Comparison of ENCODE assay signal across 11 cellular contexts in the genomic region with DNA sequence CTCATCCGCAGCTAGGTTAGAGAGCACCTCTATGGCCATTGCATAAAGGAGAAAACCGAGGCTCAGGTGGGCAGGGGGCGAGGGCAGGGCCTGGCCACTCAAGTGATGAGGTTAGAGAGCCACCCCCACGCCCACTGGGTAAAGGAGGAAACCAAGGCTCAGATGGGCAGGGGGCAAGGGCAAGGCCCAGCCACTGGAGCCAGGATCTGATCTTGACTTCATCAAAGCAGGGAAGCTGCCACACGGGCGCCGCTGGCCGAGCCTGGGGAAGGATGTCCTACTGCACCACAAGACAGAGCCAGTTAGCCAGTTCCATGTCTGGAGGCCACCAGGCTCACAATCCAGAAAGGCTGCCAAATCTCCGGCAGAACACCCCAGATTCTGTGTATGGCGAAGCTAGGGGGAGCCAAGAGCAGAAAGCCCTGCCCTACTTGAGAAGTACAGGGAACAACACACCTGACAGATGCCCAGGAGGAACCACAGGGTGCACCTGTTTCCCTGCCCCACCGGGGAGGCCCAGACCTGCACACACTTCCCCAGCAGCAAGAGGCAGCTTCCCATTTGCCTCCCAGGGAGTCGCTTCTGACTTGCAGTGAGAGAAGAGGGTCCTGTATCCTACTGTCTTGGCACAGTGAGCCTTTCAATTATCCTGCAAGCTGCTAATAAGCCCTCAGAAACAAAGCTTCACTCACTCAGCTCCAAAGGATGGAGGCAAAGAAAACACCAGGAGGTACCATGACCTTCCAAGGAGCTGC.
A peak's percentile ranks its signal among the peaks of the same experiment; 100 is the strongest.
DNase-seq lines count a peak whose midpoint lies in the region; ATAC-seq and TF ChIP-seq lines count a peak whose summit lies in the region.
"Had no signal": no experiment of that assay in that cellular context is flagged by ENCODE, and none has a peak within 500 bp of the region (broad histone marks: within the 10 kb centered on the region; RNA-seq: fewer than 3 reads in every experiment).

No MANE protein-coding gene starts in this region.

- ATAC-seq in GM19395 (IDR thresholded peaks at IDR 0.05; ENCODE audit: unreplicated experiment), result peak; percentile 15
- no peak for ATAC-seq in activated B cell treated with CpG ODN at 0.5 μM for 24 hours (ENCODE audit: low read depth)

- no peaks in the 10 kb centered on the region for H3K27me3 ChIP-seq in BLaER1 treated with 17β-estradiol and CSF1 and Interleukin-3, amounts not matched to agents 10 nM and 100 nM
- no peaks in the 10 kb centered on the region for H3K27me3 ChIP-seq in esophagus muscularis mucosa

- peaks cover 77 to 100% (median 98%) of the 10 kb centered on the region in 10 experiments for H3K4me1 ChIP-seq in BLaER1 treated with 17β-estradiol and CSF1 and Interleukin-3, amounts not matched to agents 10 nM and 100 nM
- peaks cover 73 to 90% (median 77%) of the 10 kb centered on the region in 4 donors for H3K4me1 ChIP-seq in esophagus muscularis mucosa

- peaks cover 0 to 42% (median 0%) of the 10 kb centered on the region in 11 experiments; a peak in 8 of 22 replicates for H3K36me3 ChIP-seq in BLaER1 treated with 17β-estradiol and CSF1 and Interleukin-3, amounts not matched to agents 10 nM and 100 nM
- no peaks in the 10 kb centered on the region for H3K36me3 ChIP-seq in esophagus muscularis mucosa

- WGBS in esophagus muscularis mucosa, result 88% methylated on average over 6 of the region's 12 CpGs

- H3K4me1 Mint-ChIP-seq in activated B cell treated with CpG ODN at 0.5 μM for 24 hours (peaks cover 66% of the 10 kb centered on the region), nephron (peaks cover 44% of the 10 kb centered on the region)

- peak overlapping the region in 7 of 10 experiments; percentile 2 to 80 (median 58); a peak in 11 of 20 replicates for H3K4me3 ChIP-seq in BLaER1 treated with 17β-estradiol and CSF1 and Interleukin-3, amounts not matched to agents 10 nM and 100 nM
- H3K4me3 ChIP-seq in esophagus muscularis mucosa, result no peak overlapping the region

- peaks cover 0 to 57% (median 0%) of the 10 kb centered on the region in 11 experiments; a peak in 6 of 22 replicates for H4K20me1 ChIP-seq in BLaER1 treated with 17β-estradiol and CSF1 and Interleukin-3, amounts not matched to agents 10 nM and 100 nM

- intact Hi-C loops in activated B cell treated with CpG ODN at 0.5 μM for 24 hours (cut with micrococcal nuclease), result loop anchor here (2.0 to 5.0 kb wide), 7 partner anchors 17 to 605 kb away; no protein-coding TSS in a partner anchor
- intact Hi-C loops in esophagus muscularis mucosa (cut with DNase I), result no loop called here

- H3K27me3 Mint-ChIP-seq in activated B cell treated with CpG ODN at 0.5 μM for 24 hours (no peaks in the 10 kb centered on the region), nephron (ENCODE audit: low read depth) (no peaks in the 10 kb centered on the region)
- H3K27me3 Mint-ChIP-seq: CD4-positive, CD25-positive, alpha-beta regulatory T cell had no signal

- TF ChIP-seq POLR2A in esophagus muscularis mucosa (IDR thresholded peaks at IDR 0.05; ENCODE audit: low read depth), result no peak

- H3K9me3 ChIP-seq in BLaER1 treated with 17β-estradiol and CSF1 and Interleukin-3, amounts not matched to agents 10 nM and 100 nM (replicated peaks in 1 of 11), result peaks cover 0 to 7% (median 0%) of the 10 kb centered on the region in 11 experiments; a peak in 1 of 22 replicates
- no peaks in the 10 kb centered on the region for H3K9me3 ChIP-seq in esophagus muscularis mucosa

- peaks cover 2% of the 10 kb centered on the region for H3K36me3 Mint-ChIP-seq in activated B cell treated with CpG ODN at 0.5 μM for 24 hours (ENCODE audit: low read depth)
- peaks cover 3% of the 10 kb centered on the region for H3K36me3 Mint-ChIP-seq in nephron (ENCODE audit: low read depth)
- H3K36me3 Mint-ChIP-seq: CD4-positive, CD25-positive, alpha-beta regulatory T cell had no signal

- POLR2A ChIA-PET in activated B cell treated with CpG ODN at 0.5 μM for 24 hours (lab: Charles Lee), result interaction anchor here (0.6 to 3.3 kb wide), 8 partner anchors 17 to 190 kb away, joined by 3 to 32 read pairs (median 5); a partner anchor contains a TSS

- peak overlapping the region; percentile 59 to 86 (median 81) for H3K9ac ChIP-seq in BLaER1 treated with 17β-estradiol and CSF1 and Interleukin-3, amounts not matched to agents 10 nM and 100 nM

- TF ChIP-seq CTCF in activated B cell treated with CpG ODN at 0.5 μM for 24 hours (IDR thresholded peaks at IDR 0.05) (no peak), nephron (IDR thresholded peaks at IDR 0.05; ENCODE audit: unreplicated experiment in 3 of 3) (no peak), esophagus muscularis mucosa (IDR thresholded peaks at IDR 0.05) (no peak)

- no peak for TF ChIP-seq EP300 in esophagus muscularis mucosa (IDR thresholded peaks at IDR 0.05)

- H3K27ac ChIP-seq in BLaER1 treated with 17β-estradiol and CSF1 and Interleukin-3, amounts not matched to agents 10 nM and 100 nM, result peak overlapping the region; percentile 86 to 97 (median 90)
- no peak overlapping the region for H3K27ac ChIP-seq in esophagus muscularis mucosa (replicated peaks in 1 of 4)
- H3K27ac ChIP-seq in substantia nigra (ENCODE audit: low read depth, low read length, poor library complexity, severe bottlenecking), result no peak overlapping the region

- H3K27ac Mint-ChIP-seq in activated B cell treated with CpG ODN at 0.5 μM for 24 hours, result peak overlapping the region; percentile 91
- H3K27ac Mint-ChIP-seq in nephron, result peak overlapping the region; percentile 14 to 54 (median 52)
- H3K27ac Mint-ChIP-seq: CD4-positive, CD25-positive, alpha-beta regulatory T cell had no signal

- H3K9me3 Mint-ChIP-seq in activated B cell treated with CpG ODN at 0.5 μM for 24 hours (no peaks in the 10 kb centered on the region), nephron (no peaks in the 10 kb centered on the region)

- peak overlapping the region; percentile 82 to 99 (median 97) for H3K4me2 ChIP-seq in BLaER1 treated with 17β-estradiol and CSF1 and Interleukin-3, amounts not matched to agents 10 nM and 100 nM

- CTCF ChIA-PET in activated B cell treated with CpG ODN at 0.5 μM for 24 hours (lab: Charles Lee), result interaction anchor here (1.0 to 2.8 kb wide), 6 partner anchors 14 to 96 kb away, joined by 3 to 8 read pairs (median 4); no protein-coding TSS in a partner anchor

- H3K4me3 Mint-ChIP-seq in activated B cell treated with CpG ODN at 0.5 μM for 24 hours, result peak overlapping the region; percentile 75
- no peak overlapping the region for H3K4me3 Mint-ChIP-seq in nephron
- H3K4me3 Mint-ChIP-seq: CD4-positive, CD25-positive, alpha-beta regulatory T cell had no signal

- DNase-seq in activated B cell treated with CpG ODN at 0.5 μM for 24 hours (no peak), esophagus muscularis mucosa (ENCODE audit: extremely low spot score) (no peak), AML-193 (lab: John Stamatoyannopoulos, UW) (no peak), substantia nigra (lab: John Stamatoyannopoulos, UW) (no peak)
- no peak for DNase-seq in activated CD8-positive, alpha-beta memory T cell treated with anti-CD3 and anti-CD28 coated beads, Interleukin-2, amount 50 U/mL, for 4 hours
- DNase-seq: CD4-positive, CD25-positive, alpha-beta regulatory T cell; hippocampal formation; NCI-H187 treated with DMSO at 0.1 percent for 48 hours had no signal

Comparison
In these comparisons a context has a peak if more than half of its experiments do, and no peak if none do; other contexts are left out.
1. H3K27ac ChIP-seq: peak in BLaER1 treated with 17β-estradiol and CSF1 and Interleukin-3, amounts not matched to agents 10 nM and 100 nM (11 of 11); none in esophagus muscularis mucosa (0 of 4) and substantia nigra (single experiment).
2. H3K4me3 ChIP-seq: peak in BLaER1 treated with 17β-estradiol and CSF1 and Interleukin-3, amounts not matched to agents 10 nM and 100 nM (7 of 10); none in esophagus muscularis mucosa (0 of 4).